ENCODE assay signal across 2 cellular contexts in genomic region chr2:239825705-239825979, GRCh38.
TF ChIP-seq lines count a peak whose summit lies in the region.

No MANE protein-coding gene starts in this region.

TF ChIP-seq in SK-N-SH, 30 proteins besides CTCF, POLR2A, EP300 and RAD21 (continued from another document):
- TF ChIP-seq, protein P1, sequence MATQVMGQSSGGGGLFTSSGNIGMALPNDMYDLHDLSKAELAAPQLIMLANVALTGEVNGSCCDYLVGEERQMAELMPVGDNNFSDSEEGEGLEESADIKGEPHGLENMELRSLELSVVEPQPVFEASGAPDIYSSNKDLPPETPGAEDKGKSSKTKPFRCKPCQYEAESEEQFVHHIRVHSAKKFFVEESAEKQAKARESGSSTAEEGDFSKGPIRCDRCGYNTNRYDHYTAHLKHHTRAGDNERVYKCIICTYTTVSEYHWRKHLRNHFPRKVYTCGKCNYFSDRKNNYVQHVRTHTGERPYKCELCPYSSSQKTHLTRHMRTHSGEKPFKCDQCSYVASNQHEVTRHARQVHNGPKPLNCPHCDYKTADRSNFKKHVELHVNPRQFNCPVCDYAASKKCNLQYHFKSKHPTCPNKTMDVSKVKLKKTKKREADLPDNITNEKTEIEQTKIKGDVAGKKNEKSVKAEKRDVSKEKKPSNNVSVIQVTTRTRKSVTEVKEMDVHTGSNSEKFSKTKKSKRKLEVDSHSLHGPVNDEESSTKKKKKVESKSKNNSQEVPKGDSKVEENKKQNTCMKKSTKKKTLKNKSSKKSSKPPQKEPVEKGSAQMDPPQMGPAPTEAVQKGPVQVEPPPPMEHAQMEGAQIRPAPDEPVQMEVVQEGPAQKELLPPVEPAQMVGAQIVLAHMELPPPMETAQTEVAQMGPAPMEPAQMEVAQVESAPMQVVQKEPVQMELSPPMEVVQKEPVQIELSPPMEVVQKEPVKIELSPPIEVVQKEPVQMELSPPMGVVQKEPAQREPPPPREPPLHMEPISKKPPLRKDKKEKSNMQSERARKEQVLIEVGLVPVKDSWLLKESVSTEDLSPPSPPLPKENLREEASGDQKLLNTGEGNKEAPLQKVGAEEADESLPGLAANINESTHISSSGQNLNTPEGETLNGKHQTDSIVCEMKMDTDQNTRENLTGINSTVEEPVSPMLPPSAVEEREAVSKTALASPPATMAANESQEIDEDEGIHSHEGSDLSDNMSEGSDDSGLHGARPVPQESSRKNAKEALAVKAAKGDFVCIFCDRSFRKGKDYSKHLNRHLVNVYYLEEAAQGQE (IDR thresholded peaks at IDR 0.05; ENCODE audit: low read depth, low read length), result no peak
- no peak for TF ChIP-seq RFX5 (IDR thresholded peaks at IDR 0.05; ENCODE audit: low read length)
- no peak for TF ChIP-seq TAF1 (IDR thresholded peaks at IDR 0.05; ENCODE audit: borderline replicate concordance, low read depth, low read length)
- TF ChIP-seq PBX3 (IDR thresholded peaks at IDR 0.05), result no peak
- TF ChIP-seq EZH2phosphoT487 (IDR thresholded peaks at IDR 0.05; ENCODE audit: borderline replicate concordance, low read depth), result no peak
- TF ChIP-seq YY1 (IDR thresholded peaks at IDR 0.05; ENCODE audit: low read depth), result no peak
- no peak for TF ChIP-seq FOSL2 (IDR thresholded peaks at IDR 0.05; ENCODE audit: borderline replicate concordance, low read depth)
- TF ChIP-seq JUND (IDR thresholded peaks at IDR 0.05), result no peak
- TF ChIP-seq TEAD4 (IDR thresholded peaks at IDR 0.05; ENCODE audit: borderline replicate concordance, insufficient read depth), result no peak
- no peak for TF ChIP-seq NFIC (IDR thresholded peaks at IDR 0.05; ENCODE audit: borderline replicate concordance)
- no peak for TF ChIP-seq NRF1 (IDR thresholded peaks at IDR 0.05; ENCODE audit: low read depth, low read length)
- TF ChIP-seq ZBTB33 (IDR thresholded peaks at IDR 0.05; ENCODE audit: borderline replicate concordance, low read depth), result no peak
- no peak for TF ChIP-seq IRF3 (IDR thresholded peaks at IDR 0.05; ENCODE audit: low read depth, low read length)
- no peak for TF ChIP-seq MEF2A (IDR thresholded peaks at IDR 0.05; ENCODE audit: borderline replicate concordance, low read depth)
- TF ChIP-seq CHD2 (IDR thresholded peaks at IDR 0.05; ENCODE audit: low read length, partially characterized antibody), result no peak
- TF ChIP-seq POLR2AphosphoS5 (IDR thresholded peaks at IDR 0.05; ENCODE audit: low read depth, low read length), result no peak

TF ChIP-seq in SK-N-SH treated with all-trans-retinoic acid at 6 μM for 48 hours, 23 proteins besides CTCF, POLR2A, EP300 and RAD21 (continued from another document):
- TF ChIP-seq, protein P2, sequence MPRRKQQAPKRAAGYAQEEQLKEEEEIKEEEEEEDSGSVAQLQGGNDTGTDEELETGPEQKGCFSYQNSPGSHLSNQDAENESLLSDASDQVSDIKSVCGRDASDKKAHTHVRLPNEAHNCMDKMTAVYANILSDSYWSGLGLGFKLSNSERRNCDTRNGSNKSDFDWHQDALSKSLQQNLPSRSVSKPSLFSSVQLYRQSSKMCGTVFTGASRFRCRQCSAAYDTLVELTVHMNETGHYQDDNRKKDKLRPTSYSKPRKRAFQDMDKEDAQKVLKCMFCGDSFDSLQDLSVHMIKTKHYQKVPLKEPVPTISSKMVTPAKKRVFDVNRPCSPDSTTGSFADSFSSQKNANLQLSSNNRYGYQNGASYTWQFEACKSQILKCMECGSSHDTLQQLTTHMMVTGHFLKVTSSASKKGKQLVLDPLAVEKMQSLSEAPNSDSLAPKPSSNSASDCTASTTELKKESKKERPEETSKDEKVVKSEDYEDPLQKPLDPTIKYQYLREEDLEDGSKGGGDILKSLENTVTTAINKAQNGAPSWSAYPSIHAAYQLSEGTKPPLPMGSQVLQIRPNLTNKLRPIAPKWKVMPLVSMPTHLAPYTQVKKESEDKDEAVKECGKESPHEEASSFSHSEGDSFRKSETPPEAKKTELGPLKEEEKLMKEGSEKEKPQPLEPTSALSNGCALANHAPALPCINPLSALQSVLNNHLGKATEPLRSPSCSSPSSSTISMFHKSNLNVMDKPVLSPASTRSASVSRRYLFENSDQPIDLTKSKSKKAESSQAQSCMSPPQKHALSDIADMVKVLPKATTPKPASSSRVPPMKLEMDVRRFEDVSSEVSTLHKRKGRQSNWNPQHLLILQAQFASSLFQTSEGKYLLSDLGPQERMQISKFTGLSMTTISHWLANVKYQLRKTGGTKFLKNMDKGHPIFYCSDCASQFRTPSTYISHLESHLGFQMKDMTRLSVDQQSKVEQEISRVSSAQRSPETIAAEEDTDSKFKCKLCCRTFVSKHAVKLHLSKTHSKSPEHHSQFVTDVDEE (CRISPR knock-in tag; IDR thresholded peaks at IDR 0.05), result no peak
- no peak for TF ChIP-seq ESRRG (CRISPR knock-in tag; IDR thresholded peaks at IDR 0.05)
- no peak for TF ChIP-seq OSR1 (CRISPR knock-in tag; IDR thresholded peaks at IDR 0.05)
- TF ChIP-seq ZNF70 (CRISPR knock-in tag; IDR thresholded peaks at IDR 0.05), result no peak
- no peak for TF ChIP-seq ZC3H10 (CRISPR knock-in tag; IDR thresholded peaks at IDR 0.05)
- TF ChIP-seq CSRNP3 (CRISPR knock-in tag; IDR thresholded peaks at IDR 0.05), result no peak
- no peak for TF ChIP-seq TOX (CRISPR knock-in tag; IDR thresholded peaks at IDR 0.05; ENCODE audit: borderline replicate concordance)
- no peak for TF ChIP-seq ZFP3 (CRISPR knock-in tag; IDR thresholded peaks at IDR 0.05)
